In genomic region chr2:95530734-95531133, GRCh38 we compare ENCODE assay signal across 11 cellular contexts. TPM values are rescaled to one million over a fixed set of nuclear protein-coding genes. Genes with fewer than 3 reads are reported as not detected.
A peak's percentile ranks its signal among the peaks of the same experiment; 100 is the strongest.
DNase-seq lines count a peak whose midpoint lies in the region; ATAC-seq and TF ChIP-seq lines count a peak whose summit lies in the region.
"Had no signal": no experiment of that assay in that cellular context is flagged by ENCODE, and none has a peak within 500 bp of the region (broad histone marks: within the 10 kb centered on the region; RNA-seq: fewer than 3 reads in every experiment).

No MANE protein-coding gene starts in this region.

- peaks cover 14% of the 10 kb centered on the region for H3K27me3 Mint-ChIP-seq in progenitor cell of endocrine pancreas
- no peaks in the 10 kb centered on the region for H3K27me3 Mint-ChIP-seq in naive thymus-derived CD8-positive, alpha-beta T cell

- TF ChIP-seq CTCF in GM12864 (IDR thresholded peaks at IDR 0.05; ENCODE audit: low read depth, low read length, missing control alignments) (no peak), fibroblast of mammary gland (conservative IDR thresholded peaks at IDR 0.05; ENCODE audit: control insufficient read depth, insufficient read depth, low read depth, low read length) (no peak), progenitor cell of endocrine pancreas (IDR thresholded peaks at IDR 0.05; ENCODE audit: unreplicated experiment) (no peak)

- DNase-seq in GM12864 (ENCODE audit: low read depth): peak; percentile 46
- DNase-seq in fibroblast of mammary gland (ENCODE audit: low read depth): peak; percentile 77
- no peak for DNase-seq in progenitor cell of endocrine pancreas (ENCODE audit: low spot score, unreplicated experiment)
- DNase-seq in naive thymus-derived CD8-positive, alpha-beta T cell: no peak
- DNase-seq in NCI-H345 (lab: John Stamatoyannopoulos, UW): no peak
- DNase-seq in NCI-H82 treated with DMSO at 0.1 percent for 48 hours (lab: John Stamatoyannopoulos, UW; ENCODE audit: unreplicated experiment): no peak
- DNase-seq: psoas muscle had no signal

- H3K27ac Mint-ChIP-seq in progenitor cell of endocrine pancreas: no peak overlapping the region
- peak overlapping the region in 1 of 10 donors; percentile 56 for H3K27ac Mint-ChIP-seq in naive thymus-derived CD8-positive, alpha-beta T cell

- no peaks in the 10 kb centered on the region for H3K4me1 Mint-ChIP-seq in progenitor cell of endocrine pancreas (ENCODE audit: low read depth)
- peaks cover 0 to 12% (median 5%) of the 10 kb centered on the region in 4 donors for H3K4me1 Mint-ChIP-seq in naive thymus-derived CD8-positive, alpha-beta T cell

- H3K4me3 ChIP-seq in GM12864 (ENCODE audit: low read depth, low read length): no peak overlapping the region
- no peak overlapping the region for H3K4me3 ChIP-seq in fibroblast of mammary gland (ENCODE audit: control insufficient read depth, low read depth, low read length)
- H3K4me3 ChIP-seq: psoas muscle had no signal

- ATAC-seq in GM19463 (IDR thresholded peaks at IDR 0.05; ENCODE audit: unreplicated experiment): peak; percentile 68
- ATAC-seq in HG03439 (IDR thresholded peaks at IDR 0.05; ENCODE audit: unreplicated experiment): peak; percentile 65
- ATAC-seq in naive thymus-derived CD8-positive, alpha-beta T cell: no peak
- ATAC-seq: esophagus mucosa, psoas muscle had no signal

- H3K9me3 Mint-ChIP-seq in progenitor cell of endocrine pancreas (ENCODE audit: low read depth): no peaks in the 10 kb centered on the region
- H3K9me3 Mint-ChIP-seq in naive thymus-derived CD8-positive, alpha-beta T cell: peaks cover 7 to 69% (median 21%) of the 10 kb centered on the region in 9 donors

- POLR2A ChIA-PET in naive thymus-derived CD8-positive, alpha-beta T cell (lab: Charles Lee): no interaction called here

- H3K4me3 Mint-ChIP-seq in progenitor cell of endocrine pancreas (ENCODE audit: low read depth): no peak overlapping the region
- no peak overlapping the region for H3K4me3 Mint-ChIP-seq in naive thymus-derived CD8-positive, alpha-beta T cell

- H3K36me3 Mint-ChIP-seq in progenitor cell of endocrine pancreas (ENCODE audit: insufficient read depth): no peaks in the 10 kb centered on the region
- H3K36me3 Mint-ChIP-seq in naive thymus-derived CD8-positive, alpha-beta T cell: peaks cover 16 to 38% (median 35%) of the 10 kb centered on the region in 3 donors

RNA-seq across cellular contexts. Expression of gene TRIM43B, which starts 46.2 kb away (rescaled TPM):
- not detected in 2 replicates for total RNA-seq in progenitor cell of endocrine pancreas
- not detected for total RNA-seq in naive thymus-derived CD8-positive, alpha-beta T cell
- not detected for polyA plus RNA-seq in naive thymus-derived CD8-positive, alpha-beta T cell
- total RNA-seq: esophagus mucosa; psoas muscle; T-helper 1 cell treated with Interleukin-12 subunit alpha and Interleukin-12 subunit beta and Interleukin-4 antibody, amounts not matched to agents 30 ng/mL and 1 ng/mL, for 36 hours had no signal
- polyA plus RNA-seq: psoas muscle had no signal

Comparison
In these comparisons a context has a peak if more than half of its experiments do, and no peak if none do; other contexts are left out.
1. DNase-seq: peak in GM12864 (single experiment) and fibroblast of mammary gland (single experiment); none in progenitor cell of endocrine pancreas (single experiment), naive thymus-derived CD8-positive, alpha-beta T cell (0 of 10), NCI-H345 (single experiment) and NCI-H82 treated with DMSO at 0.1 percent for 48 hours (single experiment).
2. ATAC-seq: peak in GM19463 (single experiment) and HG03439 (single experiment); none in naive thymus-derived CD8-positive, alpha-beta T cell (0 of 2).